Comparison of ENCODE assay signal across 18 cellular contexts in genomic region chr5:109378095-109378494, GRCh38. TPM values are rescaled to one million over a fixed set of nuclear protein-coding genes. Genes with fewer than 3 reads are reported as not detected.
DNase-seq lines count a peak whose midpoint lies in the region; ATAC-seq and TF ChIP-seq lines count a peak whose summit lies in the region.
"Had no signal": no experiment of that assay in that cellular context is flagged by ENCODE, and none has a peak within 500 bp of the region (broad histone marks: within the 10 kb centered on the region; RNA-seq: fewer than 3 reads in every experiment).

No MANE protein-coding gene starts in this region.

- H3K27me3 ChIP-seq in CD4-positive, CD25-positive, alpha-beta regulatory T cell (ENCODE audit: control insufficient read depth, insufficient read depth, low read length): no peaks in the 10 kb centered on the region

- intact Hi-C loops in activated CD4-positive, alpha-beta T cell treated with anti-CD3 and anti-CD28 coated beads for 36 hours (cut with DNase I, micrococcal nuclease): no loop called here

- peaks cover 26% of the 10 kb centered on the region for H3K4me1 Mint-ChIP-seq in activated CD4-positive, alpha-beta T cell treated with anti-CD3 and anti-CD28 coated beads for 36 hours
- H3K4me1 Mint-ChIP-seq in activated CD4-positive, alpha-beta T cell treated with anti-CD3 and anti-CD28 coated beads, Interleukin-2, amount 10 ng/mL, durations not matched to agents 7 days and 5 days: peaks cover 8% of the 10 kb centered on the region
- H3K4me1 Mint-ChIP-seq in CD4-positive, CD25-positive, alpha-beta regulatory T cell: peaks cover 39 to 49% (median 41%) of the 10 kb centered on the region in 4 donors
- H3K4me1 Mint-ChIP-seq in activated naive CD8-positive, alpha-beta T cell treated with anti-CD3 and anti-CD28 coated beads for 36 hours: peaks cover 33% of the 10 kb centered on the region
- H3K4me1 Mint-ChIP-seq in progenitor cell of endocrine pancreas (ENCODE audit: low read depth): peaks cover 3% of the 10 kb centered on the region

- POLR2A ChIA-PET in activated CD4-positive, alpha-beta T cell treated with anti-CD3 and anti-CD28 coated beads for 36 hours (lab: Charles Lee): no interaction called here
- POLR2A ChIA-PET in activated CD4-positive, alpha-beta T cell treated with anti-CD3 and anti-CD28 coated beads, Interleukin-2, amount 10 ng/mL, durations not matched to agents 7 days and 5 days (lab: Charles Lee): no interaction called here

- H3K27me3 Mint-ChIP-seq in activated CD4-positive, alpha-beta T cell treated with anti-CD3 and anti-CD28 coated beads for 36 hours: no peaks in the 10 kb centered on the region
- no peaks in the 10 kb centered on the region for H3K27me3 Mint-ChIP-seq in activated CD4-positive, alpha-beta T cell treated with anti-CD3 and anti-CD28 coated beads, Interleukin-2, amount 10 ng/mL, durations not matched to agents 7 days and 5 days
- H3K27me3 Mint-ChIP-seq in CD4-positive, CD25-positive, alpha-beta regulatory T cell: no peaks in the 10 kb centered on the region
- H3K27me3 Mint-ChIP-seq in activated naive CD8-positive, alpha-beta T cell treated with anti-CD3 and anti-CD28 coated beads for 36 hours: no peaks in the 10 kb centered on the region
- no peaks in the 10 kb centered on the region for H3K27me3 Mint-ChIP-seq in progenitor cell of endocrine pancreas
- H3K27me3 Mint-ChIP-seq: CD4-positive, alpha-beta memory T cell had no signal

- H3K4me3 Mint-ChIP-seq in activated CD4-positive, alpha-beta T cell treated with anti-CD3 and anti-CD28 coated beads for 36 hours: no peak overlapping the region
- H3K4me3 Mint-ChIP-seq in activated CD4-positive, alpha-beta T cell treated with anti-CD3 and anti-CD28 coated beads, Interleukin-2, amount 10 ng/mL, durations not matched to agents 7 days and 5 days: no peak overlapping the region
- peak overlapping the region in 1 of 4 donors; percentile 5 for H3K4me3 Mint-ChIP-seq in CD4-positive, CD25-positive, alpha-beta regulatory T cell
- H3K4me3 Mint-ChIP-seq in activated naive CD8-positive, alpha-beta T cell treated with anti-CD3 and anti-CD28 coated beads for 36 hours: no peak overlapping the region
- H3K4me3 Mint-ChIP-seq in progenitor cell of endocrine pancreas (ENCODE audit: low read depth): no peak overlapping the region

- CTCF ChIA-PET in activated CD4-positive, alpha-beta T cell treated with anti-CD3 and anti-CD28 coated beads for 36 hours (lab: Charles Lee): no interaction called here
- CTCF ChIA-PET in activated CD4-positive, alpha-beta T cell treated with anti-CD3 and anti-CD28 coated beads, Interleukin-2, amount 10 ng/mL, durations not matched to agents 7 days and 5 days (lab: Charles Lee): no interaction called here

- H3K36me3 ChIP-seq in CD4-positive, CD25-positive, alpha-beta regulatory T cell (ENCODE audit: control insufficient read depth, insufficient read depth, low read length): peaks cover 69% of the 10 kb centered on the region

- TF ChIP-seq CTCF in progenitor cell of endocrine pancreas (IDR thresholded peaks at IDR 0.05; ENCODE audit: unreplicated experiment): no peak

- DNase-seq in activated CD4-positive, alpha-beta T cell treated with anti-CD3 and anti-CD28 coated beads for 36 hours: no peak
- DNase-seq in activated CD4-positive, alpha-beta T cell treated with anti-CD3 and anti-CD28 coated beads, Interleukin-2, amount 10 ng/mL, durations not matched to agents 7 days and 5 days: no peak
- DNase-seq in CD4-positive, CD25-positive, alpha-beta regulatory T cell: no peak
- DNase-seq in activated naive CD8-positive, alpha-beta T cell treated with anti-CD3 and anti-CD28 coated beads for 36 hours: no peak
- DNase-seq in progenitor cell of endocrine pancreas (ENCODE audit: low spot score, unreplicated experiment) (no peak), substantia nigra (lab: John Stamatoyannopoulos, UW) (no peak)
- DNase-seq: AML-193; CD4-positive, alpha-beta memory T cell; DMS79 treated with DMSO at 0.1 percent for 48 hours; GM23248; HCEC 1CT had no signal

- peak overlapping the region; percentile 3 for H3K27ac Mint-ChIP-seq in activated CD4-positive, alpha-beta T cell treated with anti-CD3 and anti-CD28 coated beads for 36 hours
- H3K27ac Mint-ChIP-seq in activated CD4-positive, alpha-beta T cell treated with anti-CD3 and anti-CD28 coated beads, Interleukin-2, amount 10 ng/mL, durations not matched to agents 7 days and 5 days: no peak overlapping the region
- peak overlapping the region in 2 of 3 donors; percentile 59 to 82 for H3K27ac Mint-ChIP-seq in CD4-positive, CD25-positive, alpha-beta regulatory T cell
- peak overlapping the region; percentile 31 for H3K27ac Mint-ChIP-seq in activated naive CD8-positive, alpha-beta T cell treated with anti-CD3 and anti-CD28 coated beads for 36 hours
- H3K27ac Mint-ChIP-seq in progenitor cell of endocrine pancreas: peak overlapping the region; percentile 11

- H3K9me3 ChIP-seq in CD4-positive, CD25-positive, alpha-beta regulatory T cell (ENCODE audit: control insufficient read depth in 2 of 2, low read length in 2 of 2): no peaks in the 10 kb centered on the region
- H3K9me3 ChIP-seq: A549 had no signal

- no peak for ATAC-seq in activated CD4-positive, alpha-beta T cell treated with anti-CD3 and anti-CD28 coated beads for 36 hours
- no peak for ATAC-seq in CD4-positive, CD25-positive, alpha-beta regulatory T cell (ENCODE audit: low read depth in 2 of 2)
- no peak for ATAC-seq in HG03342 (IDR thresholded peaks at IDR 0.05; ENCODE audit: unreplicated experiment)
- ATAC-seq in GM21576 (IDR thresholded peaks at IDR 0.05; ENCODE audit: unreplicated experiment): no peak
- ATAC-seq: A549, GM12878 had no signal

- H3K27ac ChIP-seq in CD4-positive, CD25-positive, alpha-beta regulatory T cell (ENCODE audit: insufficient read depth, low read length, poor library complexity, severe bottlenecking): no peak overlapping the region
- no peak overlapping the region for H3K27ac ChIP-seq in substantia nigra (ENCODE audit: low read depth, low read length, poor library complexity, severe bottlenecking)
- H3K27ac ChIP-seq: 22Rv1, A549, C4-2B, GM23248, HL-60 had no signal

- peaks cover 4% of the 10 kb centered on the region for H3K4me1 ChIP-seq in CD4-positive, CD25-positive, alpha-beta regulatory T cell (ENCODE audit: control insufficient read depth, insufficient read depth, low read length, poor library complexity, severe bottlenecking)

- no peak overlapping the region for H3K4me3 ChIP-seq in CD4-positive, CD25-positive, alpha-beta regulatory T cell (ENCODE audit: low read depth, low read length)
- H3K4me3 ChIP-seq: A549, GM12878, GM23248 had no signal

- peaks cover 35% of the 10 kb centered on the region for H3K36me3 Mint-ChIP-seq in activated CD4-positive, alpha-beta T cell treated with anti-CD3 and anti-CD28 coated beads for 36 hours (ENCODE audit: low read depth)
- H3K36me3 Mint-ChIP-seq in activated CD4-positive, alpha-beta T cell treated with anti-CD3 and anti-CD28 coated beads, Interleukin-2, amount 10 ng/mL, durations not matched to agents 7 days and 5 days (ENCODE audit: low read depth): peaks cover 50% of the 10 kb centered on the region
- H3K36me3 Mint-ChIP-seq in CD4-positive, CD25-positive, alpha-beta regulatory T cell: peaks cover 25% of the 10 kb centered on the region
- H3K36me3 Mint-ChIP-seq in activated naive CD8-positive, alpha-beta T cell treated with anti-CD3 and anti-CD28 coated beads for 36 hours: peaks cover 28% of the 10 kb centered on the region
- H3K36me3 Mint-ChIP-seq in progenitor cell of endocrine pancreas (ENCODE audit: insufficient read depth): peaks cover 24% of the 10 kb centered on the region

- H3K9me3 Mint-ChIP-seq in activated CD4-positive, alpha-beta T cell treated with anti-CD3 and anti-CD28 coated beads for 36 hours (ENCODE audit: low read depth): no peaks in the 10 kb centered on the region
- no peaks in the 10 kb centered on the region for H3K9me3 Mint-ChIP-seq in activated CD4-positive, alpha-beta T cell treated with anti-CD3 and anti-CD28 coated beads, Interleukin-2, amount 10 ng/mL, durations not matched to agents 7 days and 5 days
- H3K9me3 Mint-ChIP-seq in CD4-positive, CD25-positive, alpha-beta regulatory T cell: no peaks in the 10 kb centered on the region
- H3K9me3 Mint-ChIP-seq in activated naive CD8-positive, alpha-beta T cell treated with anti-CD3 and anti-CD28 coated beads for 36 hours: no peaks in the 10 kb centered on the region
- no peaks in the 10 kb centered on the region for H3K9me3 Mint-ChIP-seq in progenitor cell of endocrine pancreas (ENCODE audit: low read depth)
- H3K9me3 Mint-ChIP-seq: CD4-positive, alpha-beta memory T cell had no signal

RNA-seq across cellular contexts. Expression of gene PJA2, which starts 31.7 kb away (rescaled TPM):
- 10 to 100 TPM; 51.8 to 56.4 TPM for total RNA-seq in activated CD4-positive, alpha-beta T cell treated with anti-CD3 and anti-CD28 coated beads for 36 hours
- total RNA-seq in activated CD4-positive, alpha-beta T cell treated with anti-CD3 and anti-CD28 coated beads, Interleukin-2, amount 10 ng/mL, durations not matched to agents 7 days and 5 days: 10 to 100 TPM; 51.7 to 58.7 TPM
- 73.7 TPM for total RNA-seq in CD4-positive, CD25-positive, alpha-beta regulatory T cell
- polyA plus RNA-seq in CD4-positive, CD25-positive, alpha-beta regulatory T cell: 10 to 100 TPM; 56.5 to 65.7 (median 60.6) TPM
- total RNA-seq in activated naive CD8-positive, alpha-beta T cell treated with anti-CD3 and anti-CD28 coated beads for 36 hours: 10 to 100 TPM; 55.4 to 55.6 TPM
- 62.0 and 63.4 TPM in 2 replicates for total RNA-seq in progenitor cell of endocrine pancreas
